Comparison of ENCODE assay signal across 8 cellular contexts in the genomic region with DNA sequence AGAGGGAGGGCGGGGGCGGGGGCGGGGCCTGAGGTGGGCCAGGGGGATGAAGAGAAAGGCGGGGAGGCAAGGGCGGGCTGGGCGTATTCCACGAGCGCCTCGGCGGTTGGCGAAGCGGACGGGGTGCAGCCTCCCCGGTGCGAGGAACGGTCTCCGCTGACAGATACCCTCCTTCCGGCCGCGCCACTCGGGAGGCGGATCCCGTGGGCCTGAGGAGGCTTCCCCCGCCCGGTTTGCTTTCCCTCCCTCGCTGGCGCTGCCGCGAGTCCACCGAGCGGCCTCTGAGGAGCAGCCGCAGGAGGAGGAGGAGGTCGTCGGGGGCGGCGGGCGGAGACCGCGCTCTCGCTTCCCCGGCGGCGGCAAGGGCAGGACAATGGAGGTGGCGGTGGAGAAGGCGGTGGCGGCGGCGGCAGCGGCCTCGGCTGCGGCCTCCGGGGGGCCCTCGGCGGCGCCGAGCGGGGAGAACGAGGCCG. TPM values are rescaled to one million over a fixed set of nuclear protein-coding genes. Genes with fewer than 3 reads are reported as not detected.
A peak's percentile ranks its signal among the peaks of the same experiment; 100 is the strongest.
DNase-seq lines count a peak whose midpoint lies in the region; ATAC-seq, FAIRE-seq and TF ChIP-seq lines count a peak whose summit lies in the region.

A gene (plus strand): TSS at position 84 of the 473 bp plus-strand sequence. CDS start 290 bp downstream, at position 374.

- H2BK15ac ChIP-seq in mesenchymal stem cell (ENCODE audit: low read depth, poor library complexity, severe bottlenecking), result peak within 1 kb of the TSS; percentile 89

- peak within 1 kb of the TSS; percentile 81 for H3K27ac ChIP-seq in CD8-positive, alpha-beta T cell (ENCODE audit: low read depth, low read length)
- H3K27ac ChIP-seq in coronary artery, result peak within 1 kb of the TSS; percentile 79 to 98
- peak within 1 kb of the TSS; percentile 73 for H3K27ac ChIP-seq in mesenchymal stem cell (ENCODE audit: low read length, poor library complexity, severe bottlenecking)

- intact Hi-C loops in CD8-positive, alpha-beta T cell (cut with DNase I, micrococcal nuclease), result loop anchor here (1.0 to 10.0 kb wide), 11 partner anchors 165 to 897 kb away; a partner anchor contains a TSS

- H3K27me3 ChIP-seq in CD8-positive, alpha-beta T cell (ENCODE audit: insufficient read depth, low read length), result no peaks in the 10 kb centered on the region
- H3K27me3 ChIP-seq in mesenchymal stem cell (ENCODE audit: control insufficient read depth in 1 of 2, insufficient read depth in 1 of 2, low read length in 2 of 2), result no peaks in the 10 kb centered on the region

- peak within 1 kb of the TSS; percentile 96 for H3K4me3 Mint-ChIP-seq in CD8-positive, alpha-beta T cell
- peak within 1 kb of the TSS; percentile 93 for H3K4me3 Mint-ChIP-seq in type B pancreatic cell

- ATAC-seq in CD8-positive, alpha-beta T cell, result no peak
- ATAC-seq in HG03196 (IDR thresholded peaks at IDR 0.05; ENCODE audit: unreplicated experiment) (peak; percentile 81), esophagus mucosa (no peak)

- TF ChIP-seq CTCF in CD8-positive, alpha-beta T cell (IDR thresholded peaks at IDR 0.05), result no peak
- TF ChIP-seq CTCF in coronary artery (IDR thresholded peaks at IDR 0.05) (no peak), type B pancreatic cell (conservative IDR thresholded peaks at IDR 0.05) (no peak)

- peak within 1 kb of the TSS; percentile 73 to 99 for H3K18ac ChIP-seq in mesenchymal stem cell (ENCODE audit: low read depth in 1 of 2, low read length in 2 of 2)

- peak within 1 kb of the TSS; percentile 47 to 75 for H3K4ac ChIP-seq in mesenchymal stem cell (ENCODE audit: low read depth in 1 of 2, low read length in 2 of 2)

- no peaks in the 10 kb centered on the region for H3K79me1 ChIP-seq in mesenchymal stem cell (replicated peaks; ENCODE audit: low read length, poor library complexity, severe bottlenecking)

- CTCF ChIA-PET in CD8-positive, alpha-beta T cell (lab: Charles Lee), result interaction anchor here (0.9 kb wide), 1 partner anchor 279 kb away, joined by 3 read pairs; no protein-coding TSS in a partner anchor

- peak within 1 kb of the TSS; percentile 86 for H2BK5ac ChIP-seq in mesenchymal stem cell (ENCODE audit: low read depth, low read length, poor library complexity, severe bottlenecking)

- peak within 1 kb of the TSS; percentile 87 for H3K4me2 ChIP-seq in mesenchymal stem cell (ENCODE audit: low read length, poor library complexity, severe bottlenecking)

- peak within 1 kb of the TSS; percentile 71 for H2BK120ac ChIP-seq in mesenchymal stem cell (ENCODE audit: low read depth, low read length)

- DNase-seq in CD8-positive, alpha-beta T cell, result peak in 3 of 7 experiments; percentile 92 to 94 (median 94)
- DNase-seq in GM19239 (ENCODE audit: insufficient read length, low spot score) (peak; percentile 76), RPMI7951 (ENCODE audit: low read depth) (peak; percentile 96), coronary artery (ENCODE audit: low spot score) (no peak), mesenchymal stem cell (no peak), type B pancreatic cell (ENCODE audit: extremely low spot score, unreplicated experiment) (no peak)

- peak within 1 kb of the TSS; percentile 57 for H4K91ac ChIP-seq in mesenchymal stem cell (ENCODE audit: low read length)

- peaks cover 19% of the 10 kb centered on the region for H3K4me1 ChIP-seq in CD8-positive, alpha-beta T cell (ENCODE audit: insufficient read depth, low read length)
- peaks cover 2% of the 10 kb centered on the region for H3K4me1 ChIP-seq in mesenchymal stem cell (ENCODE audit: control insufficient read depth, insufficient read depth, low read depth, low read length)

- H2AK5ac ChIP-seq in mesenchymal stem cell (ENCODE audit: low read length, severe bottlenecking), result no peak within 1 kb of the TSS

- H3K9ac ChIP-seq in mesenchymal stem cell (ENCODE audit: low read length), result peak within 1 kb of the TSS; percentile 94

- no peaks in the 10 kb centered on the region for H3K9me3 Mint-ChIP-seq in CD8-positive, alpha-beta T cell
- H3K9me3 Mint-ChIP-seq in type B pancreatic cell, result peaks cover 4% of the 10 kb centered on the region

- peaks cover 6% of the 10 kb centered on the region for H3K36me3 Mint-ChIP-seq in CD8-positive, alpha-beta T cell
- H3K36me3 Mint-ChIP-seq in type B pancreatic cell, result peaks cover 29% of the 10 kb centered on the region

- peak within 1 kb of the TSS in 1 of 2 experiments; percentile 96 for H2BK12ac ChIP-seq in mesenchymal stem cell (ENCODE audit: low read length in 2 of 2)

- peak within 1 kb of the TSS; percentile 80 to 90 for H3K23ac ChIP-seq in mesenchymal stem cell (ENCODE audit: low read length in 2 of 2)

- peak within 1 kb of the TSS in 1 of 2 experiments; percentile 99 for H3K14ac ChIP-seq in mesenchymal stem cell (ENCODE audit: low read length in 2 of 2)

- no peaks in the 10 kb centered on the region for H3K9me3 ChIP-seq in CD8-positive, alpha-beta T cell (ENCODE audit: low read length)
- H3K9me3 ChIP-seq in mesenchymal stem cell (ENCODE audit: control insufficient read depth, low read length), result no peaks in the 10 kb centered on the region

- H2AFZ ChIP-seq in mesenchymal stem cell (ENCODE audit: low read depth, low read length), result peak within 1 kb of the TSS; percentile 95

- H3K4me1 Mint-ChIP-seq in CD8-positive, alpha-beta T cell (ENCODE audit: low read depth), result peaks cover 34% of the 10 kb centered on the region
- peaks cover 26% of the 10 kb centered on the region for H3K4me1 Mint-ChIP-seq in type B pancreatic cell (ENCODE audit: unreplicated experiment)

- peak within 1 kb of the TSS; percentile 56 for H3K4me3 ChIP-seq in CD8-positive, alpha-beta T cell (ENCODE audit: low read depth, low read length)
- H3K4me3 ChIP-seq in coronary artery (peak within 1 kb of the TSS; percentile 96), mesenchymal stem cell (ENCODE audit: insufficient read depth in 1 of 2, low read depth in 1 of 2, low read length in 2 of 2) (peak within 1 kb of the TSS; percentile 90 to 98)

- POLR2A ChIA-PET in CD8-positive, alpha-beta T cell (lab: Charles Lee), result interaction anchor here (1.0 to 1.8 kb wide), 5 partner anchors 8 to 292 kb away, joined by 3 to 6 read pairs (median 4); no protein-coding TSS in a partner anchor

- peak within 1 kb of the TSS; percentile 90 for H3K27ac Mint-ChIP-seq in CD8-positive, alpha-beta T cell
- H3K27ac Mint-ChIP-seq in type B pancreatic cell, result peak within 1 kb of the TSS; percentile 92

- FAIRE-seq in GM19239 (lab: Jason Lieb, UNC), result no peak

- under 1% methylated on average over 43 of the region's 59 CpGs for WGBS in mesenchymal stem cell

- peak within 1 kb of the TSS; percentile 89 for H4K8ac ChIP-seq in mesenchymal stem cell (ENCODE audit: low read length)

- H3K27me3 Mint-ChIP-seq in CD8-positive, alpha-beta T cell (ENCODE audit: low read depth), result no peaks in the 10 kb centered on the region
- H3K27me3 Mint-ChIP-seq in type B pancreatic cell, result no peaks in the 10 kb centered on the region

- no peaks in the 10 kb centered on the region for H3K36me3 ChIP-seq in CD8-positive, alpha-beta T cell (ENCODE audit: insufficient read depth, low read length)
- peaks cover 0 to 5% of the 10 kb centered on the region in 2 experiments for H3K36me3 ChIP-seq in mesenchymal stem cell (ENCODE audit: control insufficient read depth in 1 of 2, insufficient read depth in 2 of 2, low read depth in 1 of 2, low read length in 2 of 2)

RNA-seq across cellular contexts. Expression of the gene that starts here (rescaled TPM):
- total RNA-seq in CD8-positive, alpha-beta T cell, result 10 to 100 TPM; 16.1 to 16.2 TPM
- 18.3 and 25.6 TPM in 2 replicates for total RNA-seq in RPMI7951 (2014; rRNA removed; shearing (Covaris generic))
- polyA plus RNA-seq in mesenchymal stem cell (2013, experiment 1 of 2), result 14.3 TPM
- polyA plus RNA-seq in mesenchymal stem cell (2013, experiment 2 of 2), result 14.5 TPM
- total RNA-seq in type B pancreatic cell (ENCODE audit: low replicate concordance) (64.7 and 66.8 TPM in 2 replicates), esophagus mucosa (9.2 TPM)

Comparison
In these comparisons a context has a peak if more than half of its experiments do, and no peak if none do; other contexts are left out.
1. DNase-seq: peak in GM19239 (single experiment) and RPMI7951 (single experiment); none in coronary artery (single experiment), mesenchymal stem cell (single experiment) and type B pancreatic cell (single experiment).
2. Peak in every context shown above with its lines, with median percentiles within 50 percentile points of each other: H3K27ac ChIP-seq and H3K4me3 ChIP-seq.